1 cellular context compared by ENCODE assay signal in the genomic region with DNA sequence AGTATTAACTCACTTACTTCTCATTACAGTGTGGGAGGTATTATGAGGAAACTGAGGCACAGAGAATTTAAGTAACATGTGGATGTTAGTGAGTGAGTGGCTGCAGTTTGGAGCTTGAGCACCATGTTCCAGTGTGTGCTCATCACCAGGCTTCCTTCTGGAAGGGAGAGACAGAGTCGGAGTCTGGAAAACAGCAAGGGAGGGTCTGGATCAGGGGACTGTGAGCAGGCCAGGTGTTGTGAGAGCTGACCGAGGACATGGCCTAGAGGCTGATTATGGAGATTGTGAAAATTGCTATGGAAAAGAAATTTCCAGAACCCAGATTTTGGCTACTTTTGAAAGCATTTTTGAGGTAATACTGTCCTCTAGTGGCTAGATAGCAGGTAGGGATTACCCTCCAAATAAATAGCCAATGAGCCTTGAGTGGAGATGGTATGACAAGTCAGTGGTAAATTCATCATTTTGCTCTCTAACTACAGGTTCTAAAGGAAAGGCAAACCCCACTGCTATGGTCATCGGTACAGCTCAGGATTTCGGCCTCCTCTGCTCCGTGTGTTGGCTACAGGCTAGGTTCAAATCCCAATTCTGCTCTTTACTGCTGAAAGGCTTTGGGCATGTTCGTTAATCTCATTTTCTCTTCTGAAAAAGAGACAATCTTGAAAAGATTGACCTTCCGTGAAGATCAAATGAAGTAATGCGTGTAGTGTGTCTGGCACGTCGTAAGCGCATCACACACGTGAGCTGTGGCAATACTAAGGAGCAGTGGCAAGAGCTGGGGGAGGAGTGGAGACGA.
TF ChIP-seq lines count a peak whose summit lies in the region.

No MANE protein-coding gene starts in this region.

TF ChIP-seq in liver, 16 proteins besides CTCF, POLR2A, EP300 and RAD21 (continued from another document):
- TF ChIP-seq JUND (IDR thresholded peaks at IDR 0.05) (no peak), TAF1 (conservative IDR thresholded peaks at IDR 0.05) (no peak), EGR1 (IDR thresholded peaks at IDR 0.05; ENCODE audit: low read depth in 2 of 2) (no peak), SP1 (IDR thresholded peaks at IDR 0.05) (no peak), RXRA (IDR thresholded peaks at IDR 0.05) (no peak), GABPA (IDR thresholded peaks at IDR 0.05 in 1 of 2, conservative IDR thresholded peaks at IDR 0.05 in 1 of 2) (no peak), FOXA2 (IDR thresholded peaks at IDR 0.05) (no peak), FOXA1 (IDR thresholded peaks at IDR 0.05) (no peak), HNF4A (conservative IDR thresholded peaks at IDR 0.05) (no peak), HNF4G (IDR thresholded peaks at IDR 0.05) (no peak), YY1 (IDR thresholded peaks at IDR 0.05) (no peak), NR2F2 (IDR thresholded peaks at IDR 0.05) (no peak)
- TF ChIP-seq, protein P1, sequence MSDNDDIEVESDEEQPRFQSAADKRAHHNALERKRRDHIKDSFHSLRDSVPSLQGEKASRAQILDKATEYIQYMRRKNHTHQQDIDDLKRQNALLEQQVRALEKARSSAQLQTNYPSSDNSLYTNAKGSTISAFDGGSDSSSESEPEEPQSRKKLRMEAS (IDR thresholded peaks at IDR 0.05): no peak
- TF ChIP-seq, protein P2, sequence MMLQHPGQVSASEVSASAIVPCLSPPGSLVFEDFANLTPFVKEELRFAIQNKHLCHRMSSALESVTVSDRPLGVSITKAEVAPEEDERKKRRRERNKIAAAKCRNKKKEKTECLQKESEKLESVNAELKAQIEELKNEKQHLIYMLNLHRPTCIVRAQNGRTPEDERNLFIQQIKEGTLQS (IDR thresholded peaks at IDR 0.05): no peak
- TF ChIP-seq, protein P3, sequence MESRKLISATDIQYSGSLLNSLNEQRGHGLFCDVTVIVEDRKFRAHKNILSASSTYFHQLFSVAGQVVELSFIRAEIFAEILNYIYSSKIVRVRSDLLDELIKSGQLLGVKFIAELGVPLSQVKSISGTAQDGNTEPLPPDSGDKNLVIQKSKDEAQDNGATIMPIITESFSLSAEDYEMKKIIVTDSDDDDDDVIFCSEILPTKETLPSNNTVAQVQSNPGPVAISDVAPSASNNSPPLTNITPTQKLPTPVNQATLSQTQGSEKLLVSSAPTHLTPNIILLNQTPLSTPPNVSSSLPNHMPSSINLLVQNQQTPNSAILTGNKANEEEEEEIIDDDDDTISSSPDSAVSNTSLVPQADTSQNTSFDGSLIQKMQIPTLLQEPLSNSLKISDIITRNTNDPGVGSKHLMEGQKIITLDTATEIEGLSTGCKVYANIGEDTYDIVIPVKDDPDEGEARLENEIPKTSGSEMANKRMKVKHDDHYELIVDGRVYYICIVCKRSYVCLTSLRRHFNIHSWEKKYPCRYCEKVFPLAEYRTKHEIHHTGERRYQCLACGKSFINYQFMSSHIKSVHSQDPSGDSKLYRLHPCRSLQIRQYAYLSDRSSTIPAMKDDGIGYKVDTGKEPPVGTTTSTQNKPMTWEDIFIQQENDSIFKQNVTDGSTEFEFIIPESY (IDR thresholded peaks at IDR 0.05): no peak
TF ChIP-seq in liver: peak in this region for 0.
